In genomic region chr19:43718627-43719377, GRCh38 we compare ENCODE assay signal across 28 cellular contexts. TPM values are rescaled to one million over a fixed set of nuclear protein-coding genes. Genes with fewer than 3 reads are reported as not detected.
DNase-seq lines count a peak whose midpoint lies in the region; FAIRE-seq and TF ChIP-seq lines count a peak whose summit lies in the region.
"Had no signal": no experiment of that assay in that cellular context is flagged by ENCODE, and none has a peak within 500 bp of the region (broad histone marks: within the 10 kb centered on the region; RNA-seq: fewer than 3 reads in every experiment).

No MANE protein-coding gene starts in this region.

- peaks cover 13% of the 10 kb centered on the region for H3K4me1 Mint-ChIP-seq in dendritic cell treated with granulocyte-macrophage colony-stimulating factor and Interleukin-4, amounts not matched to agents 40 ng/mL and 50 ng/mL, for 4 days (ENCODE audit: low read depth)
- H3K4me1 Mint-ChIP-seq: CD4-positive, alpha-beta memory T cell; CD4-positive, CD25-positive, alpha-beta regulatory T cell; CD8-positive, alpha-beta memory T cell had no signal

- no peaks in the 10 kb centered on the region for H3K36me3 ChIP-seq in kidney (ENCODE audit: control insufficient read depth in 1 of 2, insufficient read depth in 2 of 2, low read length in 2 of 2)
- H3K36me3 ChIP-seq: BE2C, BLaER1 had no signal

- no peak overlapping the region for H3K4me3 ChIP-seq in kidney (ENCODE audit: low read length in 2 of 2)
- H3K4me3 ChIP-seq: BLaER1, GM12878 had no signal

- TF ChIP-seq CTCF in kidney (IDR thresholded peaks at IDR 0.05; ENCODE audit: borderline replicate concordance, extremely low read depth, insufficient read depth) = no peak

- H3K27ac ChIP-seq in kidney (ENCODE audit: low read depth in 2 of 2, low read length in 2 of 2) = no peak overlapping the region
- H3K27ac ChIP-seq: BLaER1 had no signal

- intact Hi-C loops in dendritic cell treated with granulocyte-macrophage colony-stimulating factor and Interleukin-4, amounts not matched to agents 40 ng/mL and 50 ng/mL, for 4 days (cut with micrococcal nuclease) = no loop called here
- intact Hi-C loops in kidney (cut with DNase I) = no loop called here
- intact Hi-C loops in posterior vena cava (cut with DNase I) = no loop called here

- no peak overlapping the region for H3K4me3 Mint-ChIP-seq in dendritic cell treated with granulocyte-macrophage colony-stimulating factor and Interleukin-4, amounts not matched to agents 40 ng/mL and 50 ng/mL, for 4 days
- H3K4me3 Mint-ChIP-seq: CD14-positive monocyte; CD4-positive, alpha-beta memory T cell; CD4-positive, CD25-positive, alpha-beta regulatory T cell; CD8-positive, alpha-beta memory T cell had no signal

- no peaks in the 10 kb centered on the region for H3K36me3 Mint-ChIP-seq in dendritic cell treated with granulocyte-macrophage colony-stimulating factor and Interleukin-4, amounts not matched to agents 40 ng/mL and 50 ng/mL, for 4 days (ENCODE audit: low read depth)
- H3K36me3 Mint-ChIP-seq: CD14-positive monocyte; CD4-positive, alpha-beta memory T cell; CD4-positive, CD25-positive, alpha-beta regulatory T cell; CD8-positive, alpha-beta memory T cell had no signal

- no peak for FAIRE-seq in kidney (lab: Jason Lieb, UNC)
- FAIRE-seq: A204.1, GM12878, GM12892, GM18507 had no signal

- no peak overlapping the region for H3K9ac ChIP-seq in kidney (ENCODE audit: low read length in 2 of 2)
- H3K9ac ChIP-seq: BLaER1 had no signal

- H3K4me1 ChIP-seq in kidney (ENCODE audit: control insufficient read depth in 1 of 2, insufficient read depth in 1 of 2, low read depth in 1 of 2, low read length in 2 of 2) = no peaks in the 10 kb centered on the region
- H3K4me1 ChIP-seq: BE2C, BLaER1 had no signal

- DNase-seq in activated gamma-delta T cell (lab: John Stamatoyannopoulos, UW) (peak; percentile 16), activated gamma-delta T cell treated with Interleukin-2 at 50 U/mL for 16 hours (no peak), kidney (peak; percentile 58), posterior vena cava (ENCODE audit: low spot score) (peak; percentile 75), EL (no peak), OCI-M1 (lab: John Stamatoyannopoulos, UW) (no peak)
- DNase-seq in stimulated activated CD4-positive, alpha-beta T cell treated with anti-CD3 and anti-CD28 coated beads, Interleukin-4, amount 100 ng/mL, for 4 hours = no peak
- DNase-seq: 8988T; ACHN; BE2C; C1 segment of cervical spinal cord; CD4-positive, alpha-beta memory T cell; CD4-positive, CD25-positive, alpha-beta regulatory T cell; CD8-positive, alpha-beta memory T cell; COR-L47; DMS 273 treated with DMSO at 0.1 percent for 48 hours; DMS79 treated with DMSO at 0.1 percent for 48 hours; GDM1 had no signal

- no peaks in the 10 kb centered on the region for H3K9me3 ChIP-seq in kidney (ENCODE audit: control insufficient read depth in 1 of 2, low read length in 2 of 2)
- H3K9me3 ChIP-seq: BE2C, BLaER1 had no signal

- peaks cover 44% of the 10 kb centered on the region for H3K27me3 Mint-ChIP-seq in dendritic cell treated with granulocyte-macrophage colony-stimulating factor and Interleukin-4, amounts not matched to agents 40 ng/mL and 50 ng/mL, for 4 days

- no peaks in the 10 kb centered on the region for H3K9me3 Mint-ChIP-seq in dendritic cell treated with granulocyte-macrophage colony-stimulating factor and Interleukin-4, amounts not matched to agents 40 ng/mL and 50 ng/mL, for 4 days
- H3K9me3 Mint-ChIP-seq: CD4-positive, alpha-beta memory T cell; CD4-positive, CD25-positive, alpha-beta regulatory T cell; CD8-positive, alpha-beta memory T cell had no signal

- peak overlapping the region; percentile 13 for H3K27ac Mint-ChIP-seq in dendritic cell treated with granulocyte-macrophage colony-stimulating factor and Interleukin-4, amounts not matched to agents 40 ng/mL and 50 ng/mL, for 4 days
- H3K27ac Mint-ChIP-seq: CD14-positive monocyte; CD8-positive, alpha-beta memory T cell had no signal

RNA-seq across cellular contexts. Expression of gene IRGC, which starts 2.9 kb away (rescaled TPM):
- total RNA-seq in kidney (not detected), posterior vena cava (not detected)
- polyA plus RNA-seq in kidney (ENCODE audit: insufficient read depth, low read depth, low replicate concordance) = not detected
- total RNA-seq: A673; CD4-positive, alpha-beta memory T cell; CD4-positive, CD25-positive, alpha-beta regulatory T cell; CD8-positive, alpha-beta memory T cell; G401; GM12878 had no signal
- polyA plus RNA-seq: AG04450; CD14-positive monocyte; CD4-positive, alpha-beta memory T cell; CD4-positive, CD25-positive, alpha-beta regulatory T cell; CD8-positive, alpha-beta memory T cell had no signal

RNA-seq across cellular contexts. Expression of gene SMG9, which starts 36.0 kb away (rescaled TPM):
- total RNA-seq in kidney (34.6 TPM), posterior vena cava (10 to 100 TPM; 35.3 to 40.4 TPM)
- 25.1 TPM for polyA plus RNA-seq in kidney (ENCODE audit: insufficient read depth, low read depth, low replicate concordance)

RNA-seq across cellular contexts. Expression of gene PLAUR, which starts 48.8 kb away (rescaled TPM):
- total RNA-seq in kidney (17.0 TPM), posterior vena cava (10 to 100 TPM; 35.2 to 45.4 TPM)
- 3.9 TPM for polyA plus RNA-seq in kidney (ENCODE audit: insufficient read depth, low read depth, low replicate concordance)

Comparison
In these comparisons a context has a peak if more than half of its experiments do, and no peak if none do; other contexts are left out.
1. DNase-seq: peak in activated gamma-delta T cell (single experiment), kidney (single experiment) and posterior vena cava (single experiment); none in activated gamma-delta T cell treated with Interleukin-2 at 50 U/mL for 16 hours (single experiment), EL (single experiment), OCI-M1 (single experiment) and stimulated activated CD4-positive, alpha-beta T cell treated with anti-CD3 and anti-CD28 coated beads, Interleukin-4, amount 100 ng/mL, for 4 hours (0 of 2).